In the genomic region with DNA sequence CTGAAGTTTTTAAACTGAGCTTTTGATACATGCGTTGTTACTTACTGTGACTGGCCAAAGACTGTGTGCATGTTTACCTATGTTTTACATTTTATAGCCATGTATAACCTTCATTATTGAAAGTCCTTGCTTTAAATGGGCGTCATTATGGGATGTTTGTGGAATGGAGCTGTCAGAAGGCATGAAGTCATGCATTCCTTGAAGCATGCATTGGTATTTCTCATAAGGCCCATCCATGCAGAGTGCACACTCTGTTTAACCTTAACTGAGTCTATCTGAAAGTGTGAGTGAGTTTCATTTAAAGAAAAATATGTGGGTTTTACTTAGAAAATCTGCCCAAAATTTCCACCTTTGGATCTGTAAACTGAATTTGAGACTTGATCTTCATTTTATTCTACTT, we compare ENCODE assay signal across 1 cellular context.
TF ChIP-seq lines count a peak whose summit lies in the region.

No MANE protein-coding gene starts in this region.

TF ChIP-seq in IMR-90, 13 proteins besides CTCF, POLR2A, EP300 and RAD21:
- TF ChIP-seq CEBPB (IDR thresholded peaks at IDR 0.05; ENCODE audit: low read depth, low read length) (no peak), MXI1 (IDR thresholded peaks at IDR 0.05; ENCODE audit: borderline replicate concordance, low read depth, low read length) (0 out of 2 replicates have a peak, but pooled peaks have one; percentile 61), CHD1 (IDR thresholded peaks at IDR 0.05; ENCODE audit: low read depth, low read length) (no peak)
